16 cellular contexts compared by ENCODE assay signal in genomic region chr5:132451387-132451786, GRCh38. TPM values are rescaled to one million over a fixed set of nuclear protein-coding genes. Genes with fewer than 3 reads are reported as not detected.
DNase-seq lines count a peak whose midpoint lies in the region; ATAC-seq and TF ChIP-seq lines count a peak whose summit lies in the region.
"Had no signal": no experiment of that assay in that cellular context is flagged by ENCODE, and none has a peak within 500 bp of the region (broad histone marks: within the 10 kb centered on the region; RNA-seq: fewer than 3 reads in every experiment).

No MANE protein-coding gene starts in this region.

- H3K9me3 ChIP-seq in mammary epithelial cell (replicated peaks; ENCODE audit: insufficient read depth, low read length) (no peaks in the 10 kb centered on the region), PC-9 (ENCODE audit: insufficient read depth, low read depth) (no peaks in the 10 kb centered on the region), stomach (no peaks in the 10 kb centered on the region)
- H3K9me3 ChIP-seq: left ventricle myocardium inferior, Peyer's patch, right atrium auricular region had no signal

- H3K27me3 ChIP-seq in mammary epithelial cell (ENCODE audit: insufficient read depth, low read length) (no peaks in the 10 kb centered on the region), PC-9 (ENCODE audit: insufficient read depth, low read depth) (no peaks in the 10 kb centered on the region), stomach (no peaks in the 10 kb centered on the region)
- H3K27me3 ChIP-seq: Peyer's patch, right atrium auricular region had no signal

- no peaks in the 10 kb centered on the region for H3K9me2 ChIP-seq in PC-9 (ENCODE audit: insufficient read depth)

- H3K4me3 ChIP-seq in mammary epithelial cell (replicated peaks in 1 of 3; ENCODE audit: insufficient read depth in 1 of 3, low read depth in 2 of 3, low read length in 3 of 3): no peak overlapping the region
- no peak overlapping the region for H3K4me3 ChIP-seq in PC-9
- no peak overlapping the region for H3K4me3 ChIP-seq in epithelial cell of esophagus (ENCODE audit: low read length)
- no peak overlapping the region for H3K4me3 ChIP-seq in stomach
- H3K4me3 ChIP-seq: left ventricle myocardium inferior, Peyer's patch, right atrium auricular region had no signal

- no peak for ATAC-seq in HG03520 (IDR thresholded peaks at IDR 0.05; ENCODE audit: unreplicated experiment)

- H3K79me2 ChIP-seq in mammary epithelial cell (ENCODE audit: insufficient read depth, low read length): no peaks in the 10 kb centered on the region
- no peaks in the 10 kb centered on the region for H3K79me2 ChIP-seq in PC-9 (ENCODE audit: low read depth)

- H3K9me3 Mint-ChIP-seq in MCF 10A (ENCODE audit: unreplicated experiment): peaks cover 16% of the 10 kb centered on the region
- peaks cover 6% of the 10 kb centered on the region for H3K9me3 Mint-ChIP-seq in activated T-helper 1 cell treated with anti-CD3 and anti-CD28 coated beads, Interleukin-12 subunit alpha, Interleukin-12 subunit beta, Interleukin-2, Interleukin-4 antibody, amounts not matched to agents 30 ng/mL and 10 ng/mL and 1 ng/mL, durations not matched to agents 14 hours and 24 hours and 36 hours

- H3K4me3 Mint-ChIP-seq in MCF 10A (ENCODE audit: unreplicated experiment): no peak overlapping the region
- H3K4me3 Mint-ChIP-seq in activated T-helper 1 cell treated with anti-CD3 and anti-CD28 coated beads, Interleukin-12 subunit alpha, Interleukin-12 subunit beta, Interleukin-2, Interleukin-4 antibody, amounts not matched to agents 30 ng/mL and 10 ng/mL and 1 ng/mL, durations not matched to agents 14 hours and 24 hours and 36 hours: no peak overlapping the region

- no peak overlapping the region for H3K27ac Mint-ChIP-seq in MCF 10A (ENCODE audit: low read depth, unreplicated experiment)
- H3K27ac Mint-ChIP-seq in activated T-helper 1 cell treated with anti-CD3 and anti-CD28 coated beads, Interleukin-12 subunit alpha, Interleukin-12 subunit beta, Interleukin-2, Interleukin-4 antibody, amounts not matched to agents 30 ng/mL and 10 ng/mL and 1 ng/mL, durations not matched to agents 14 hours and 24 hours and 36 hours: no peak overlapping the region

- H3K27ac ChIP-seq in mammary epithelial cell (ENCODE audit: insufficient read depth, low read depth, low read length) (no peak overlapping the region), PC-9 (peak overlapping the region; percentile 63), stomach (peak overlapping the region in 3 of 5 donors; percentile 1 to 50 (median 20))
- H3K27ac ChIP-seq: C4-2B, left ventricle myocardium inferior, right atrium auricular region had no signal

- peaks cover 6% of the 10 kb centered on the region for H3K36me3 Mint-ChIP-seq in MCF 10A (ENCODE audit: insufficient read depth, unreplicated experiment)
- peaks cover 52% of the 10 kb centered on the region for H3K36me3 Mint-ChIP-seq in activated T-helper 1 cell treated with anti-CD3 and anti-CD28 coated beads, Interleukin-12 subunit alpha, Interleukin-12 subunit beta, Interleukin-2, Interleukin-4 antibody, amounts not matched to agents 30 ng/mL and 10 ng/mL and 1 ng/mL, durations not matched to agents 14 hours and 24 hours and 36 hours (ENCODE audit: low read depth)

- H4K20me1 ChIP-seq in mammary epithelial cell (ENCODE audit: insufficient read depth, low read length) (no peaks in the 10 kb centered on the region), PC-9 (ENCODE audit: insufficient read depth) (no peaks in the 10 kb centered on the region)

- H3K4me1 ChIP-seq in mammary epithelial cell (ENCODE audit: insufficient read depth, low read length) (peaks cover 10% of the 10 kb centered on the region), PC-9 (replicated peaks; ENCODE audit: insufficient read depth) (peaks cover 41% of the 10 kb centered on the region), stomach (peaks cover 25 to 62% (median 40%) of the 10 kb centered on the region in 4 donors)

- intact Hi-C loops in MCF 10A (cut with micrococcal nuclease) (no loop called here), mammary epithelial cell (cut with micrococcal nuclease) (no loop called here), PC-9 (cut with micrococcal nuclease; ENCODE audit: unreplicated experiment) (no loop called here), stomach (cut with DNase I; ENCODE audit: low total_unique reads) (no loop called here)
- intact Hi-C loops in activated T-helper 1 cell treated with anti-CD3 and anti-CD28 coated beads, Interleukin-12 subunit alpha, Interleukin-12 subunit beta, Interleukin-2, Interleukin-4 antibody, amounts not matched to agents 30 ng/mL and 10 ng/mL and 1 ng/mL, durations not matched to agents 14 hours and 24 hours and 36 hours (cut with micrococcal nuclease): loop anchor here (10.0 kb wide), 1 partner anchor 157 kb away; the partner anchor contains the start of gene SLC22A4

- 72% methylated on average over 6 of the region's 8 CpGs for whole genome bisulfite sequencing in mammary epithelial cell (ENCODE audit: low coverage, missing lambda C conversion rate)
- 70 to 93% (median 82%) methylated on average over 8 of the region's 8 CpGs for WGBS in stomach, 5 donors

- no peaks in the 10 kb centered on the region for H3K36me3 ChIP-seq in mammary epithelial cell (ENCODE audit: insufficient read depth, low read length)
- no peaks in the 10 kb centered on the region for H3K36me3 ChIP-seq in PC-9 (ENCODE audit: low read depth)
- H3K36me3 ChIP-seq in stomach: peaks cover 0 to 43% (median 21%) of the 10 kb centered on the region in 4 donors
- H3K36me3 ChIP-seq: right atrium auricular region had no signal

- dilution Hi-C loops in mammary epithelial cell (cut with HindIII; ENCODE audit: low sequenced_read_pairs): no loop called here

- H3K4me2 ChIP-seq in mammary epithelial cell (ENCODE audit: insufficient read depth, low read depth, low read length) (no peak overlapping the region), PC-9 (peak overlapping the region; percentile 39)

- no peak for TF ChIP-seq EP300 in stomach (IDR thresholded peaks at IDR 0.05)

- H3F3A ChIP-seq in PC-9 (ENCODE audit: insufficient read depth, low read depth): peaks cover 22% of the 10 kb centered on the region; the same call in 1 of the 2 replicates

- CTCF ChIA-PET in MCF 10A (lab: Yijun Ruan, JAX) (interaction anchor here (0.6 to 1.5 kb wide), 5 partner anchors 8 to 50 kb away, joined by 3 to 5 read pairs (median 4); no protein-coding TSS in a partner anchor), mammary epithelial cell (lab: Charles Lee; ENCODE audit: low non-redundant PET) (no interaction called here), PC-9 (lab: Charles Lee) (interaction anchor here (0.5 kb wide), 1 partner anchor 21 kb away, joined by 5 read pairs; no protein-coding TSS in a partner anchor)

- BruUV-seq in MCF 10A (replicated peaks; lab: Mats Ljungman, UMichigan) (no TSS peak), mammary epithelial cell (replicated peaks; lab: Mats Ljungman, UMichigan) (no TSS peak), PC-9 (replicated peaks; lab: Mats Ljungman, UMichigan) (no TSS peak)

- H2AFZ ChIP-seq in mammary epithelial cell (ENCODE audit: low read depth, low read length): no peak overlapping the region
- H2AFZ ChIP-seq in PC-9: no peak overlapping the region

- TF ChIP-seq CTCF in MCF 10A (IDR thresholded peaks at IDR 0.05; ENCODE audit: unreplicated experiment) (no peak), mammary epithelial cell (conservative IDR thresholded peaks at IDR 0.05 in 1 of 2, IDR thresholded peaks at IDR 0.05 in 1 of 2; ENCODE audit: extremely low read depth in 1 of 2, insufficient read depth in 1 of 2, low read depth in 1 of 2, low read length in 2 of 2) (no peak), PC-9 (conservative IDR thresholded peaks at IDR 0.05) (no peak), epithelial cell of esophagus (IDR thresholded peaks at IDR 0.05; ENCODE audit: insufficient read depth, low read depth, low read length, missing control alignments) (no peak), stomach (IDR thresholded peaks at IDR 0.05) (no peak)

- peaks cover 30% of the 10 kb centered on the region for H3K4me1 Mint-ChIP-seq in MCF 10A (ENCODE audit: insufficient read depth, unreplicated experiment)
- peaks cover 66% of the 10 kb centered on the region for H3K4me1 Mint-ChIP-seq in activated T-helper 1 cell treated with anti-CD3 and anti-CD28 coated beads, Interleukin-12 subunit alpha, Interleukin-12 subunit beta, Interleukin-2, Interleukin-4 antibody, amounts not matched to agents 30 ng/mL and 10 ng/mL and 1 ng/mL, durations not matched to agents 14 hours and 24 hours and 36 hours (ENCODE audit: low read depth)

- POLR2A ChIA-PET in MCF 10A (lab: Yijun Ruan, JAX) (interaction anchor here (0.6 to 1.4 kb wide), 9 partner anchors 7 to 713 kb away, joined by 3 to 6 read pairs (median 4); partner anchors contain the start of gene IRF1), PC-9 (lab: Charles Lee; ENCODE audit: unreplicated experiment) (no interaction called here)

- H3K9ac ChIP-seq in mammary epithelial cell (ENCODE audit: insufficient read depth, low read length): no peak overlapping the region

- in situ Hi-C loops in mammary epithelial cell (cut with MboI; ENCODE audit: low sequenced_read_pairs in 2 of 2): no loop called here

- DNase-seq in MCF 10A (ENCODE audit: unreplicated experiment) (peak; percentile 59), mammary epithelial cell (no peak), PC-9 (peak in 1 of 2 experiments; percentile 40), epithelial cell of esophagus (ENCODE audit: low read depth) (peak; percentile 47), stomach (no peak), NCI-H1694 treated with DMSO at 0.1 percent for 48 hours (lab: John Stamatoyannopoulos, UW) (no peak)
- no peak for DNase-seq in activated T-helper 1 cell treated with anti-CD3 and anti-CD28 coated beads, Interleukin-12 subunit alpha, Interleukin-12 subunit beta, Interleukin-2, Interleukin-4 antibody, amounts not matched to agents 30 ng/mL and 10 ng/mL and 1 ng/mL, durations not matched to agents 14 hours and 24 hours and 36 hours (ENCODE audit: low spot score)
- DNase-seq: activated CD4-positive, alpha-beta T cell treated with anti-CD3 and anti-CD28 coated beads for 1 hour; effector CD8-positive, alpha-beta T cell; glutamatergic neuron; left ventricle myocardium inferior; NCI-H1694; Peyer's patch had no signal

- H3K27me3 Mint-ChIP-seq in MCF 10A (ENCODE audit: insufficient read depth, unreplicated experiment): no peaks in the 10 kb centered on the region
- H3K27me3 Mint-ChIP-seq in activated T-helper 1 cell treated with anti-CD3 and anti-CD28 coated beads, Interleukin-12 subunit alpha, Interleukin-12 subunit beta, Interleukin-2, Interleukin-4 antibody, amounts not matched to agents 30 ng/mL and 10 ng/mL and 1 ng/mL, durations not matched to agents 14 hours and 24 hours and 36 hours (ENCODE audit: insufficient read depth): no peaks in the 10 kb centered on the region

- no peak for TF ChIP-seq POLR2A in stomach (IDR thresholded peaks at IDR 0.05)

RNA-seq across cellular contexts. Expression of gene IRF1, which starts 39.2 kb away (rescaled TPM):
- 18.7 and 23.0 TPM in 2 replicates for total RNA-seq in MCF 10A (2022)
- total RNA-seq in mammary epithelial cell: 10 to 100 TPM in 1 of 2 donors, 1 to 10 TPM in 1; 5.3 to 14.9 TPM
- 9.0 TPM for polyA plus RNA-seq in mammary epithelial cell
- polyA minus RNA-seq in mammary epithelial cell: 24.6 TPM
- 27.1 and 38.9 TPM in 2 replicates for total RNA-seq in PC-9 (2021)
- 100 to 1,000 TPM in 2 of 5 donors, 10 to 100 TPM in 3; 18.0 to 256 (median 91.5) TPM for total RNA-seq in stomach
- polyA plus RNA-seq in stomach: 10 to 100 TPM; 17.1 to 80.2 (median 49.1) TPM
- 190 and 198 TPM in 2 replicates for total RNA-seq in activated T-helper 1 cell treated with anti-CD3 and anti-CD28 coated beads, Interleukin-12 subunit alpha, Interleukin-12 subunit beta, Interleukin-2, Interleukin-4 antibody, amounts not matched to agents 30 ng/mL and 10 ng/mL and 1 ng/mL, durations not matched to agents 14 hours and 24 hours and 36 hours

Comparison
In these comparisons a context has a peak if more than half of its experiments do, and no peak if none do; other contexts are left out.
1. DNase-seq: peak in MCF 10A (single experiment) and epithelial cell of esophagus (single experiment); none in mammary epithelial cell (single experiment), stomach (single experiment), NCI-H1694 treated with DMSO at 0.1 percent for 48 hours (single experiment) and activated T-helper 1 cell treated with anti-CD3 and anti-CD28 coated beads, Interleukin-12 subunit alpha, Interleukin-12 subunit beta, Interleukin-2, Interleukin-4 antibody, amounts not matched to agents 30 ng/mL and 10 ng/mL and 1 ng/mL, durations not matched to agents 14 hours and 24 hours and 36 hours (single experiment).